ENCODE assay signal across 17 cellular contexts in the genomic region with DNA sequence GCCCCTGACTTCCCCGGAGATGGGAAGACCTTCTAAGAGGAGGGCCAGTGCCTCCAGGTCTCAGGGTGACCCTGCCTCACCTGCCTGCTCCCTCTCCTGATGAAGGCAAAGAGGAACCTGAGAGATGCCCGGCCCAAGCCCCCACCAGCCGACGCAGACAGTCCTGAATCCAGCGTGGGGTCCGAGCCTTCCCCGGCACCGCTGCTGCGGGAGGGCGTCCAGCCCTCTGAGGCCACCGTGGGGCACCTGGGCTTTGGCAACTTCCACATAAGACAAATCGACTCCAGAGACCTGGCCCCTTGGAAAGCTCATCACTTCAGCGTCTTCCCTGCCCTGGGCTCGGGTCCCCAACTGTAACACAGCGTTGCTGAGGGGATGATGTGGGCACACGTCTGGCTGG.
"Had no signal": no experiment of that assay in that cellular context is flagged by ENCODE, and none has a peak within 500 bp of the region (broad histone marks: within the 10 kb centered on the region; RNA-seq: fewer than 3 reads in every experiment).

No MANE protein-coding gene starts in this region.

- ATAC-seq: activated naive CD4-positive, alpha-beta T cell treated with anti-CD3 and anti-CD28 coated beads, Interleukin-2, amount 50 U/mL, for 72 hours; activated T-cell treated with anti-CD3 and anti-CD28 coated beads, Interleukin-2, amount 50 U/mL, for 4 hours; left cardiac atrium; naive thymus-derived CD8-positive, alpha-beta T cell; SK-N-SH treated with all-trans-retinoic acid at 6 μM for 48 hours; stimulated activated naive B cell treated with anti-CD40 and anti-IgM and Interleukin-4, amounts not matched to agents 10 μg/mL and 1 μg/mL and 100 μg/mL, for 72 hours had no signal

- H3K9me3 ChIP-seq: pancreas had no signal

- DNase-seq: activated CD4-positive, alpha-beta memory T cell treated with anti-CD3 and anti-CD28 coated beads, Interleukin-2, amount 10 ng/mL, durations not matched to agents 7 days and 5 days; activated CD4-positive, alpha-beta T cell treated with anti-CD3 and anti-CD28 coated beads for 4 hours; activated effector memory CD4-positive, alpha-beta T cell treated with anti-CD3 and anti-CD28 coated beads, Interleukin-2, amount 50 U/mL, for 16 hours; activated T-cell treated with anti-CD3 and anti-CD28 coated beads, Interleukin-2, amount 50 U/mL, for 4 hours; caudate nucleus; foreskin fibroblast; head of caudate nucleus; left cardiac atrium; mammary epithelial cell; naive thymus-derived CD8-positive, alpha-beta T cell; pancreas; stimulated activated CD4-positive, alpha-beta T cell treated with anti-CD3 and anti-CD28 coated beads, Interleukin-15, amount 100 ng/mL, for 24 hours; stimulated activated CD4-positive, alpha-beta T cell treated with anti-CD3 and anti-CD28 coated beads, Interleukin-4, amount 100 ng/mL, for 1 hour; stimulated activated naive B cell treated with anti-CD40 and anti-IgM and Interleukin-4, amounts not matched to agents 10 μg/mL and 1 μg/mL and 100 μg/mL, for 72 hours had no signal

- H3K27ac ChIP-seq: skin epidermis had no signal

- H3K27me3 ChIP-seq: pancreas had no signal

- H3K4me3 ChIP-seq: pancreas, skin epidermis had no signal

- H3K36me3 ChIP-seq: pancreas had no signal
